Comparison of ENCODE assay signal across 11 cellular contexts in the genomic region with DNA sequence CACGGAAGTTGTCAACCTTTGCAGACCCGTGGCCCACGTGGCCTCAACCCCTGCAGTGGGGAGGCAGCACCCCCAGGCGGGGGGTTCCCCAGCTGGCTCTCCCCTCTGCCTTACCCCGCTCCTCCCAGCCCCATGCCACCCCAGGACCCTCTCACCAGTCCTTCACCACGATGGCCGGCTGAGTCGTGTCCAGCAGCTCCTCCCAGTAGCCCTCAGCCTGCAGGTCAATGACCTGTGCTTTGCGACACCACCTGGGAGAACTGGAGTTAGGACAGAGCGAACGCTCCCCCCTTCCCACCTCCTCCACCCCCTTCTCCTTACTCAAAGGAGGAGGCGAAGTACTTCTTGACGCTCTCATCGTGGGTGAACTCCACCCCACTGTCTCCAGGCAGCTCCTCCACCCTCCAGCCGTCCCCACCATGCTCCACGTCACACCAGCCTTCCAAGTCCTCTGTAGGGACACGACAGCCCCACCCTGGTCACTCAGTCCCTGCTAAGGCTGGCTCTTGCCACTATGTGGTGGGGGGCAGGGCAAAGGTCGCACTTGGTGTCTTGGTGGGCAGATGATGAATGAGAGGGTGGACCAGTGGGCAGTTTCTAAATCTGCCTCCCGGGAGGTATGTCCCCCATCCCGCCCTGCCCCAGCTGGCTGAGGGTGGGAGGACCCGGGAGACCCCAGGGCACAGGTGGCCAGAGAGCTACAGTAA. TPM values are rescaled to one million over a fixed set of nuclear protein-coding genes. Genes with fewer than 3 reads are reported as not detected.
A peak's percentile ranks its signal among the peaks of the same experiment; 100 is the strongest.
DNase-seq lines count a peak whose midpoint lies in the region; ATAC-seq, FAIRE-seq and TF ChIP-seq lines count a peak whose summit lies in the region.
"Had no signal": no experiment of that assay in that cellular context is flagged by ENCODE, and none has a peak within 500 bp of the region (broad histone marks: within the 10 kb centered on the region; RNA-seq: fewer than 3 reads in every experiment).

No MANE protein-coding gene starts in this region.

- no peak overlapping the region for H3K56ac ChIP-seq in H1 (replicated peaks; ENCODE audit: insufficient read length, low read depth, low read length)

- no peak overlapping the region for H3K4ac ChIP-seq in H1 (replicated peaks; ENCODE audit: insufficient read length, low read depth, low read length)

- H3K9ac ChIP-seq in ES-I3 (ENCODE audit: low read depth, low read length) = peak overlapping the region; percentile 34; the same call in 1 of the 2 replicates
- H3K9ac ChIP-seq in NT2/D1 (ENCODE audit: insufficient read length, low read depth) = peak overlapping the region; percentile 42
- no peak overlapping the region for H3K9ac ChIP-seq in H1 (replicated peaks in 1 of 4; ENCODE audit: extremely low read depth in 1 of 4, low read depth in 3 of 4, low read length in 3 of 4)

- ATAC-seq in HG03095 (IDR thresholded peaks at IDR 0.05; ENCODE audit: unreplicated experiment) = no peak

- H2BK120ac ChIP-seq in H1 (replicated peaks; ENCODE audit: low read depth, low read length) = no peak overlapping the region

- no peak overlapping the region for H3K27ac ChIP-seq in H1 (ENCODE audit: low read depth, low read length)
- no peak overlapping the region for H3K27ac ChIP-seq in osteoblast (ENCODE audit: low read depth, low read length)
- H3K27ac ChIP-seq: brain microvascular endothelial cell, transverse colon had no signal

- in situ Hi-C loops in KBM-7 (cut with MboI; ENCODE audit: low pct_unique_long_range_greater_than_20kb, low sequenced_read_pairs) = loop anchor here (25.0 kb wide), 2 partner anchors 337 to 612 kb away; a partner anchor contains a TSS

- DNase-seq in NT2/D1 (ENCODE audit: low read depth, low spot score) (no peak), H1 (ENCODE audit: low read depth in 1 of 2, low spot score in 2 of 2) (peak in 1 of 2 experiments; percentile 54), osteoblast (ENCODE audit: insufficient read length, low spot score, missing footprints) (peak; percentile 73), NCI-H1436 (lab: John Stamatoyannopoulos, UW) (no peak), KBM-7 (no peak), DMS153 treated with DMSO at 0.1 percent for 48 hours (lab: John Stamatoyannopoulos, UW; ENCODE audit: unreplicated experiment) (no peak)
- DNase-seq: NCI-H446 treated with DMSO at 0.1 percent for 48 hours had no signal

- no peak for TF ChIP-seq EP300 in H1 (IDR thresholded peaks at IDR 0.05; ENCODE audit: borderline replicate concordance in 1 of 2, low read depth in 2 of 2, low read length in 2 of 2)

- no peak overlapping the region; the same call in 1 of the 2 replicates for H2AK5ac ChIP-seq in H1 (ENCODE audit: low read depth, low read length)

- H2BK12ac ChIP-seq in H1 (ENCODE audit: low read depth, low read length) = peak overlapping the region; percentile 68; the same call in 1 of the 2 replicates

- H3K27me3 ChIP-seq in NT2/D1 (ENCODE audit: insufficient read depth, insufficient read length) (peaks cover 14% of the 10 kb centered on the region), H1 (replicated peaks in 1 of 4; ENCODE audit: control insufficient read depth in 3 of 4, extremely low read depth in 1 of 4, insufficient read depth in 3 of 4, low read length in 3 of 4) (peaks cover 0 to 4% (median 2%) of the 10 kb centered on the region in 4 experiments; a peak in 2 of 7 replicates), osteoblast (ENCODE audit: insufficient read depth, low read length) (peaks cover 19% of the 10 kb centered on the region)

- peaks cover 0 to 7% of the 10 kb centered on the region in 2 experiments; a peak in 1 of 4 replicates for H3K79me2 ChIP-seq in H1 (ENCODE audit: control insufficient read depth in 1 of 2, insufficient read depth in 2 of 2, low read length in 2 of 2)
- H3K79me2 ChIP-seq in osteoblast (ENCODE audit: insufficient read depth, low read length) = no peaks in the 10 kb centered on the region

- whole genome bisulfite sequencing in H1 (ENCODE audit: extremely low coverage in 1 of 2, insufficient coverage in 1 of 2, insufficient read length in 1 of 2, insufficient replicate concordance in 2 of 2, low coverage in 1 of 2, low lambda C conversion rate in 2 of 2, missing lambda C conversion rate in 1 of 2), 2 experiments = 85% methylated on average over 18 of the region's 21 CpGs; no CpG with 5 or more reads in 1 of the 2 experiments

- no peak for TF ChIP-seq POLR2A in H1 (IDR thresholded peaks at IDR 0.05; ENCODE audit: control extremely low read depth in 1 of 2, low read depth in 2 of 2, low read length in 2 of 2)

- H3K9me3 ChIP-seq in ES-I3 (ENCODE audit: control insufficient read depth, insufficient read depth, low read length) (no peaks in the 10 kb centered on the region), NT2/D1 (ENCODE audit: insufficient read depth, low read length) (no peaks in the 10 kb centered on the region), H1 (ENCODE audit: insufficient read depth in 2 of 2, low read depth in 1 of 2, low read length in 1 of 2) (no peaks in the 10 kb centered on the region), osteoblast (ENCODE audit: low read depth, low read length) (no peaks in the 10 kb centered on the region)
- H3K9me3 ChIP-seq: transverse colon had no signal

- POLR2A ChIA-PET in H1 (lab: Charles Lee; ENCODE audit: partially characterized antibody) = interaction anchor here (0.8 to 3.1 kb wide), 11 partner anchors 8 to 78 kb away, joined by 3 to 14 read pairs (median 3); a partner anchor contains a TSS

- no peak overlapping the region for H4K8ac ChIP-seq in H1 (ENCODE audit: extremely low read depth, insufficient read depth, low read length)

- peaks cover 23% of the 10 kb centered on the region for H3K4me1 ChIP-seq in ES-I3 (ENCODE audit: insufficient read depth, low read length)
- peaks cover 25% of the 10 kb centered on the region for H3K4me1 ChIP-seq in NT2/D1 (ENCODE audit: insufficient read depth, insufficient read length)
- H3K4me1 ChIP-seq in H1 (replicated peaks in 1 of 4; ENCODE audit: control insufficient read depth in 3 of 4, insufficient read depth in 4 of 4, low read length in 3 of 4) = peaks cover 6 to 35% (median 29%) of the 10 kb centered on the region in 4 experiments
- H3K4me1 ChIP-seq in osteoblast (ENCODE audit: insufficient read depth, low read length) = no peaks in the 10 kb centered on the region

- peaks cover 3% of the 10 kb centered on the region for H3K79me1 ChIP-seq in H1 (ENCODE audit: low read depth, low read length)

- H3K23me2 ChIP-seq in H1 (ENCODE audit: low read depth, low read length) = peaks cover 7% of the 10 kb centered on the region; the same call in 1 of the 2 replicates

- no peak for TF ChIP-seq RAD21 in H1 (IDR thresholded peaks at IDR 0.05 in 1 of 2, conservative IDR thresholded peaks at IDR 0.05 in 1 of 2; ENCODE audit: low read depth in 2 of 2, low read length in 2 of 2)

- no peak overlapping the region for H4K91ac ChIP-seq in H1 (replicated peaks; ENCODE audit: insufficient read length, low read length)

- CTCF ChIA-PET in H1 (lab: Charles Lee; ENCODE audit: partially characterized antibody) = interaction anchor here (0.6 to 3.4 kb wide), 18 partner anchors 8 to 588 kb away, joined by 3 to 14 read pairs (median 4); a partner anchor contains a TSS

- H4K20me1 ChIP-seq in H1 (replicated peaks in 1 of 2; ENCODE audit: control insufficient read depth in 1 of 2, insufficient read depth in 2 of 2, low read length in 2 of 2) (peaks cover 3 to 15% of the 10 kb centered on the region in 2 experiments), osteoblast (ENCODE audit: insufficient read depth, low read length) (no peaks in the 10 kb centered on the region)

- H2BK15ac ChIP-seq in H1 (ENCODE audit: low read length) = peak overlapping the region; percentile 20; the same call in 1 of the 2 replicates

- H2BK20ac ChIP-seq in H1 (ENCODE audit: low read length) = no peak overlapping the region

- H3K14ac ChIP-seq in H1 (ENCODE audit: insufficient read length) = no peak overlapping the region

- H3K23ac ChIP-seq in H1 (ENCODE audit: insufficient read length) = no peak overlapping the region

- TF ChIP-seq CTCF in H1 (IDR thresholded peaks at IDR 0.05; ENCODE audit: control extremely low read depth in 1 of 3, insufficient read depth in 1 of 3, low read depth in 1 of 3, low read length in 3 of 3) (no peak), osteoblast (IDR thresholded peaks at IDR 0.05; ENCODE audit: extremely low read depth, low read depth, low read length) (no peak)

- no peaks in the 10 kb centered on the region for H3K36me3 ChIP-seq in ES-I3 (ENCODE audit: insufficient read depth, low read length)
- no peaks in the 10 kb centered on the region for H3K36me3 ChIP-seq in NT2/D1 (ENCODE audit: insufficient read depth, insufficient read length, low read length)
- H3K36me3 ChIP-seq in H1 (ENCODE audit: control insufficient read depth in 2 of 4, insufficient read depth in 4 of 4, low read length in 3 of 4) = no peaks in the 10 kb centered on the region; a peak in 1 of 8 replicates
- no peaks in the 10 kb centered on the region for H3K36me3 ChIP-seq in osteoblast (ENCODE audit: insufficient read depth, low read length)
- H3K36me3 ChIP-seq: brain microvascular endothelial cell, transverse colon had no signal

- H3K4me3 ChIP-seq in NT2/D1 (ENCODE audit: insufficient read length, low read depth) (no peak overlapping the region), H1 (ENCODE audit: extremely low read depth in 1 of 4, insufficient read depth in 2 of 4, low read depth in 3 of 4, low read length in 4 of 4) (peak overlapping the region in 2 of 4 experiments; percentile 10 to 43; a peak in 2 of 8 replicates), osteoblast (ENCODE audit: insufficient read depth, low read length) (no peak overlapping the region)

- 0 out of 2 replicates have a peak overlapping the region, but pooled peaks have one; percentile 39 for H2BK5ac ChIP-seq in H1 (ENCODE audit: low read depth, low read length)

- H3K4me2 ChIP-seq in H1 (ENCODE audit: insufficient read depth in 1 of 2, low read depth in 2 of 2, low read length in 2 of 2) (peak overlapping the region in 1 of 2 experiments; percentile 64; a peak in 3 of 4 replicates), osteoblast (ENCODE audit: insufficient read depth, low read length) (no peak overlapping the region)

- no peak overlapping the region for H4K5ac ChIP-seq in H1 (ENCODE audit: insufficient read length, low read depth, low read length)

- H3K18ac ChIP-seq in H1 (ENCODE audit: extremely low read depth, low read length) = no peak overlapping the region

- FAIRE-seq in H1 (lab: Jason Lieb, UNC) = no peak

- no peak overlapping the region for H2AFZ ChIP-seq in H1 (ENCODE audit: low read length)
- no peak overlapping the region for H2AFZ ChIP-seq in osteoblast (ENCODE audit: low read length)

RNA-seq across cellular contexts. Expression of a gene that starts 4.5 kb away (rescaled TPM):
- total RNA-seq in H1 (2021; fragmentation: NEBNext Ultra II Directional; extraction: Animal tissue kit (Norgen Biotek cat#: 25700)) = 51.3 and 55.5 TPM in 2 replicates
- 57.9 and 99.1 TPM in 2 replicates for polyA plus RNA-seq in H1 (2011; rRNA removed)
- polyA plus RNA-seq in H1 (2011; cell fraction: cytosol; rRNA removed) = 107 TPM
- 78.1 TPM for polyA plus RNA-seq in H1 (2011; cell fraction: nucleus; rRNA removed)
- 53.7 to 82.0 TPM (median 66.2 TPM) in 4 replicates for polyA plus RNA-seq in H1 (2012, experiment 1 of 2)
- 45.2 TPM for polyA plus RNA-seq in H1 (2012, experiment 2 of 2)
- 38.0 TPM for polyA plus RNA-seq in H1 (2013, experiment 1 of 2)
- 39.6 TPM for polyA plus RNA-seq in H1 (2013, experiment 2 of 2)
- 7.6 and 11.2 TPM in 2 replicates for polyA minus RNA-seq in H1 (2011; rRNA and poly(A)+ RNA removed)
- 19.2 TPM for polyA minus RNA-seq in H1 (2011; cell fraction: cytosol; rRNA and poly(A)+ RNA removed)
- polyA minus RNA-seq in H1 (2011; cell fraction: nucleus; rRNA and poly(A)+ RNA removed) = 17.7 TPM
- 0.29 and 0.36 TPM in 2 replicates for total RNA-seq in osteoblast

RNA-seq across cellular contexts. Expression of a gene that starts 4.9 kb away (rescaled TPM):
- total RNA-seq in H1 (2021; fragmentation: NEBNext Ultra II Directional; extraction: Animal tissue kit (Norgen Biotek cat#: 25700)) = 27.2 and 29.2 TPM in 2 replicates
- polyA plus RNA-seq in H1 (2011; rRNA removed) = 27.0 and 43.0 TPM in 2 replicates
- polyA plus RNA-seq in H1 (2011; cell fraction: cytosol; rRNA removed) = 42.8 TPM
- polyA plus RNA-seq in H1 (2011; cell fraction: nucleus; rRNA removed) = 137 TPM
- polyA plus RNA-seq in H1 (2012, experiment 1 of 2) = 21.1 to 33.1 TPM (median 30.9 TPM) in 4 replicates
- polyA plus RNA-seq in H1 (2012, experiment 2 of 2) = 19.3 TPM
- 23.1 TPM for polyA plus RNA-seq in H1 (2013, experiment 1 of 2)
- polyA plus RNA-seq in H1 (2013, experiment 2 of 2) = 21.5 TPM
- polyA minus RNA-seq in H1 (2011; rRNA and poly(A)+ RNA removed) = 12.6 and 15.0 TPM in 2 replicates
- 17.6 TPM for polyA minus RNA-seq in H1 (2011; cell fraction: cytosol; rRNA and poly(A)+ RNA removed)
- 37.9 TPM for polyA minus RNA-seq in H1 (2011; cell fraction: nucleus; rRNA and poly(A)+ RNA removed)
- total RNA-seq in osteoblast = 14.4 and 16.3 TPM in 2 replicates

RNA-seq across cellular contexts. Expression of a gene that starts 14.2 kb away (rescaled TPM):
- total RNA-seq in H1 (2021; fragmentation: NEBNext Ultra II Directional; extraction: Animal tissue kit (Norgen Biotek cat#: 25700)) = 0.29 and 0.54 TPM in 2 replicates
- 0.86 and 1.2 TPM in 2 replicates for polyA plus RNA-seq in H1 (2011; rRNA removed)
- polyA plus RNA-seq in H1 (2011; cell fraction: cytosol; rRNA removed) = 0.76 TPM
- polyA plus RNA-seq in H1 (2011; cell fraction: nucleus; rRNA removed) = 0.53 TPM
- polyA plus RNA-seq in H1 (2012, experiment 1 of 2) = 0.69 to 1.1 TPM (median 1.0 TPM) in 4 replicates
- 0.62 TPM for polyA plus RNA-seq in H1 (2012, experiment 2 of 2)
- polyA plus RNA-seq in H1 (2013, experiment 1 of 2) = 0.47 TPM
- 0.39 TPM for polyA plus RNA-seq in H1 (2013, experiment 2 of 2)
- polyA minus RNA-seq in H1 (2011; rRNA and poly(A)+ RNA removed) = 0.19 and 0.32 TPM in 2 replicates
- polyA minus RNA-seq in H1 (2011; cell fraction: cytosol; rRNA and poly(A)+ RNA removed) = not detected
- not detected for polyA minus RNA-seq in H1 (2011; cell fraction: nucleus; rRNA and poly(A)+ RNA removed)
- total RNA-seq in osteoblast = 8.7 and 8.8 TPM in 2 replicates

RNA-seq across cellular contexts. Expression of a gene that starts 31.2 kb away (rescaled TPM):
- total RNA-seq in H1 (2021; fragmentation: NEBNext Ultra II Directional; extraction: Animal tissue kit (Norgen Biotek cat#: 25700)) = 310 and 314 TPM in 2 replicates
- 469 and 710 TPM in 2 replicates for polyA plus RNA-seq in H1 (2011; rRNA removed)
- polyA plus RNA-seq in H1 (2011; cell fraction: cytosol; rRNA removed) = 618 TPM
- polyA plus RNA-seq in H1 (2011; cell fraction: nucleus; rRNA removed) = 791 TPM
- 284 to 411 TPM (median 375 TPM) in 4 replicates for polyA plus RNA-seq in H1 (2012, experiment 1 of 2)
- 511 TPM for polyA plus RNA-seq in H1 (2012, experiment 2 of 2)
- polyA plus RNA-seq in H1 (2013, experiment 1 of 2) = 239 TPM
- 240 TPM for polyA plus RNA-seq in H1 (2013, experiment 2 of 2)
- polyA minus RNA-seq in H1 (2011; rRNA and poly(A)+ RNA removed) = 212 and 312 TPM in 2 replicates
- polyA minus RNA-seq in H1 (2011; cell fraction: cytosol; rRNA and poly(A)+ RNA removed) = 182 TPM
- 206 TPM for polyA minus RNA-seq in H1 (2011; cell fraction: nucleus; rRNA and poly(A)+ RNA removed)
- total RNA-seq in osteoblast = 20.6 and 22.7 TPM in 2 replicates

RNA-seq across cellular contexts. Expression of a gene that starts 41.7 kb away (rescaled TPM):
- total RNA-seq in H1 (2021; fragmentation: NEBNext Ultra II Directional; extraction: Animal tissue kit (Norgen Biotek cat#: 25700)) = 17.6 and 18.9 TPM in 2 replicates
- 4.6 and 4.8 TPM in 2 replicates for polyA plus RNA-seq in H1 (2011; rRNA removed)
- 5.0 TPM for polyA plus RNA-seq in H1 (2011; cell fraction: cytosol; rRNA removed)
- polyA plus RNA-seq in H1 (2011; cell fraction: nucleus; rRNA removed) = 5.7 TPM
- polyA plus RNA-seq in H1 (2012, experiment 1 of 2) = 9.5 to 11.2 TPM (median 10.4 TPM) in 4 replicates
- polyA plus RNA-seq in H1 (2012, experiment 2 of 2) = 10.6 TPM
- 16.0 TPM for polyA plus RNA-seq in H1 (2013, experiment 1 of 2)
- 18.1 TPM for polyA plus RNA-seq in H1 (2013, experiment 2 of 2)
- polyA minus RNA-seq in H1 (2011; rRNA and poly(A)+ RNA removed) = 8.4 and 9.0 TPM in 2 replicates
- 6.7 TPM for polyA minus RNA-seq in H1 (2011; cell fraction: cytosol; rRNA and poly(A)+ RNA removed)
- polyA minus RNA-seq in H1 (2011; cell fraction: nucleus; rRNA and poly(A)+ RNA removed) = 4.6 TPM
- under 0.01 TPM in 2 replicates for total RNA-seq in osteoblast

Comparison
In these comparisons a context has a peak if more than half of its experiments do, and no peak if none do; other contexts are left out.
1. H3K9ac ChIP-seq: peak in ES-I3 (single experiment) and NT2/D1 (single experiment); none in H1 (0 of 4).
2. RNA of a gene that starts 4.5 kb away (total RNA-seq): 51.3 to 55.5 TPM in H1; 0.29 to 0.36 TPM in osteoblast; every median in the first group is over 10 times any median in the second.